Comparison of ENCODE assay signal across 22 cellular contexts in genomic region chr2:126932966-126933555, GRCh38. TPM values are rescaled to one million over a fixed set of nuclear protein-coding genes. Genes with fewer than 3 reads are reported as not detected.
DNase-seq lines count a peak whose midpoint lies in the region; ATAC-seq and TF ChIP-seq lines count a peak whose summit lies in the region.
"Had no signal": no experiment of that assay in that cellular context is flagged by ENCODE, and none has a peak within 500 bp of the region (broad histone marks: within the 10 kb centered on the region; RNA-seq: fewer than 3 reads in every experiment).

No MANE protein-coding gene starts in this region.

- ATAC-seq in activated CD4-positive, CD25-positive, alpha-beta regulatory T cell treated with anti-CD3 and anti-CD28 coated beads, Interleukin-2, amount 50 U/mL, for 24 hours = no peak
- ATAC-seq: Panc1 had no signal

- H3K4me1 ChIP-seq in esophagus muscularis mucosa = no peaks in the 10 kb centered on the region
- H3K4me1 ChIP-seq: Caco-2 had no signal

- no peak for TF ChIP-seq POLR2A in esophagus muscularis mucosa (IDR thresholded peaks at IDR 0.05; ENCODE audit: low read depth)

- no peak for TF ChIP-seq CTCF in esophagus muscularis mucosa (IDR thresholded peaks at IDR 0.05)
- TF ChIP-seq CTCF in nephron (IDR thresholded peaks at IDR 0.05; ENCODE audit: unreplicated experiment in 3 of 3) = no peak

- no peak overlapping the region for H3K27ac ChIP-seq in esophagus muscularis mucosa (replicated peaks in 1 of 4)
- H3K27ac ChIP-seq: BLaER1 treated with 17β-estradiol and CSF1 and Interleukin-3, amounts not matched to agents 10 nM and 100 nM had no signal

- TF ChIP-seq EP300 in esophagus muscularis mucosa (IDR thresholded peaks at IDR 0.05) = no peak

- peak overlapping the region; percentile 39 to 90 (median 66) for H3K27ac Mint-ChIP-seq in nephron

- no peak overlapping the region for H3K4me3 Mint-ChIP-seq in nephron

- H3K36me3 ChIP-seq in esophagus muscularis mucosa = no peaks in the 10 kb centered on the region
- H3K36me3 ChIP-seq: BLaER1 treated with 17β-estradiol and CSF1 and Interleukin-3, amounts not matched to agents 10 nM and 100 nM had no signal

- DNase-seq in DMS 273 (lab: John Stamatoyannopoulos, UW; ENCODE audit: unreplicated experiment) (peak; percentile 91), NCI-H2171 (lab: John Stamatoyannopoulos, UW) (peak; percentile 41), esophagus muscularis mucosa (ENCODE audit: extremely low spot score) (peak; percentile 62), cerebellum (ENCODE audit: low spot score) (no peak)
- no peak for DNase-seq in stimulated activated CD4-positive, alpha-beta T cell treated with anti-CD3 and anti-CD28 coated beads, Interleukin-4, amount 100 ng/mL, for 24 hours
- DNase-seq in effector CD4-positive, alpha-beta T cell = no peak
- DNase-seq: 8988T; Caco-2; CD4-positive, alpha-beta memory T cell; KG1; NCI-H1092; NCI-H1436 treated with DMSO at 0.1 percent for 48 hours; NCI-H2081; NCI-H748 treated with DMSO at 0.1 percent for 48 hours; SIG-M5 had no signal

- 49% methylated on average over 11 of the region's 11 CpGs for WGBS in esophagus muscularis mucosa

- peaks cover 10% of the 10 kb centered on the region for H3K36me3 Mint-ChIP-seq in nephron (ENCODE audit: low read depth)
- H3K36me3 Mint-ChIP-seq: CD4-positive, alpha-beta memory T cell had no signal

- peaks cover 0 to 3% (median 0%) of the 10 kb centered on the region in 4 donors for H3K9me3 ChIP-seq in esophagus muscularis mucosa
- H3K9me3 ChIP-seq: Caco-2 had no signal

- peaks cover 7% of the 10 kb centered on the region for H3K27me3 Mint-ChIP-seq in nephron (ENCODE audit: low read depth)

- peaks cover 0 to 24% (median 0%) of the 10 kb centered on the region in 4 donors for H3K27me3 ChIP-seq in esophagus muscularis mucosa
- H3K27me3 ChIP-seq: BLaER1 treated with 17β-estradiol and CSF1 and Interleukin-3, amounts not matched to agents 10 nM and 100 nM had no signal

- H3K9me3 Mint-ChIP-seq in nephron = peaks cover 19% of the 10 kb centered on the region

- no peak overlapping the region for H3K4me3 ChIP-seq in esophagus muscularis mucosa
- H3K4me3 ChIP-seq: BLaER1 treated with 17β-estradiol and CSF1 and Interleukin-3, amounts not matched to agents 10 nM and 100 nM had no signal

- intact Hi-C loops in esophagus muscularis mucosa (cut with DNase I) = no loop called here

- H3K4me1 Mint-ChIP-seq in nephron = peaks cover 38% of the 10 kb centered on the region
- H3K4me1 Mint-ChIP-seq: CD4-positive, alpha-beta memory T cell had no signal

RNA-seq across cellular contexts. Expression of gene TEX51, which starts 34.4 kb away (rescaled TPM):
- not detected for total RNA-seq in esophagus muscularis mucosa
- not detected for total RNA-seq in cerebellum
- total RNA-seq: Caco-2; CD4-positive, alpha-beta memory T cell; Daoy; H1; NCI-H460 had no signal

Comparison
In these comparisons a context has a peak if more than half of its experiments do, and no peak if none do; other contexts are left out.
1. DNase-seq: peak in DMS 273 (single experiment), NCI-H2171 (single experiment) and esophagus muscularis mucosa (single experiment); none in stimulated activated CD4-positive, alpha-beta T cell treated with anti-CD3 and anti-CD28 coated beads, Interleukin-4, amount 100 ng/mL, for 24 hours (single experiment), effector CD4-positive, alpha-beta T cell (single experiment) and cerebellum (single experiment).